ENCODE assay signal across 8 cellular contexts in the genomic region with DNA sequence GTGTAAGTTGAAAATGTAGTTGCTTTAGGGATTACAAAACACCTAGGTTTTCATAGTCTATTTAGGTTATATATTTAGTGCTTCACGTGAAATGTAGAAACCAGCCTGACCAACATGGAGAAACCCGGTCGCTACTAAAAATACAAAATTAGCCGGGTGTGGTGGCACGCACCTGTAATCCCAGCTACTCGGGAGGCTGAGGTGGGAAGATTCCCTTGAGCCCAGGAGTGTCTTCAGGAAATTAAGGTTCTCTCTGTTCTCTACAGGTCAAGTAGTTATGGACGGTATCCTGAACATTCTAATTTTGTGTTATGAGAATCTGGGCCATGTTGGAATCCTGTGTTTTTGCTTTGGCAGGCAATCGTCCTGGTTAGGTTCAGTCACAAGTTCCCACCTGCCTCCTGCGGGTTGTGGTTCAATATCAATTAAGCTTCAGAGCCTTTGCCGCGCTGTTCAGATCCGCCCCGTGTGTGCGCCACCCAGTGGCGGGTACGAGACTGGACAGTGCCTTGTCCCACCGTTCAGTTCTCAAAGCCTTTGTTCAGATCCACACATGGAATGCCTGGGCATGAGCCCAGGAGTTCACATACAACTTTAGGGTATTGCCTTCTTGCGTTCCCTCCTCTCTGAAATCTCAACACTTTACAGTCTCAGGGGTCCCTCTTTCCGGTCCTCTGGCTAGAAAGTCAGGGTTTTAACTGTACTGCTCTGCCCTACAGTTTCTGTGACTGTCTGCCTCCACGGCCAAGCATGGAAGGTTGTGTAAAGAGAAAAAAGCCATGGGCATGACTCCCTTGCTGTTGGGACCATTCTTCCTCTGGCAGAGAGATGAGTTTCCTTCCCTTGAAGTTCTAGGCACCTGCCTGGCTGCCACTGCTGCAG. TPM values are rescaled to one million over a fixed set of nuclear protein-coding genes. Genes with fewer than 3 reads are reported as not detected.
DNase-seq lines count a peak whose midpoint lies in the region; ATAC-seq, FAIRE-seq and TF ChIP-seq lines count a peak whose summit lies in the region.

No MANE protein-coding gene starts in this region.

- H3K27ac ChIP-seq in SJSA1 (no peak overlapping the region), pancreas (no peak overlapping the region), tibial artery (no peak overlapping the region)

- FAIRE-seq in pancreas (lab: Jason Lieb, UNC), result no peak

- peak; percentile 86 for DNase-seq in AG20443 (ENCODE audit: low spot score)
- peak; percentile 67 for DNase-seq in MG63
- DNase-seq in SJSA1 (ENCODE audit: low read depth in 1 of 2, low spot score in 2 of 2), result peak; percentile 67 to 75
- DNase-seq in activated gamma-delta T cell treated with anti-CD3 and anti-CD28 coated beads, Interleukin-2, amount 50 U/mL, for 16 hours (ENCODE audit: low read depth), result peak; percentile 56
- DNase-seq in glomerular endothelial cell (ENCODE audit: extremely low read depth, low read depth, low spot score), result peak; percentile 29
- peak; percentile 50 to 87 (median 71) for DNase-seq in pancreas
- DNase-seq in tibial artery, result peak; percentile 49 to 71

- H3K9me3 ChIP-seq in MG63 (no peaks in the 10 kb centered on the region), SJSA1 (replicated peaks) (no peaks in the 10 kb centered on the region), pancreas (no peaks in the 10 kb centered on the region), tibial artery (no peaks in the 10 kb centered on the region)

- H3K4me3 ChIP-seq in MG63 (no peak overlapping the region), SJSA1 (no peak overlapping the region), pancreas (no peak overlapping the region), tibial artery (no peak overlapping the region)

- H3K36me3 ChIP-seq in MG63 (no peaks in the 10 kb centered on the region), SJSA1 (peaks cover 13% of the 10 kb centered on the region), pancreas (no peaks in the 10 kb centered on the region), tibial artery (peaks cover 0 to 9% (median 0%) of the 10 kb centered on the region in 3 donors)

- ATAC-seq in GM19395 (IDR thresholded peaks at IDR 0.05; ENCODE audit: unreplicated experiment), result peak; percentile 68
- peak; percentile 91 to 95 (median 94) for ATAC-seq in pancreas

- H3K4me1 ChIP-seq in SJSA1 (replicated peaks) (no peaks in the 10 kb centered on the region), pancreas (no peaks in the 10 kb centered on the region), tibial artery (peaks cover 0 to 8% (median 3%) of the 10 kb centered on the region in 4 donors)

- H3K27me3 ChIP-seq in MG63 (peaks cover 24% of the 10 kb centered on the region), SJSA1 (replicated peaks) (peaks cover 9% of the 10 kb centered on the region), pancreas (no peaks in the 10 kb centered on the region), tibial artery (peaks cover 0 to 13% of the 10 kb centered on the region in 2 donors)

- TF ChIP-seq CTCF in pancreas (IDR thresholded peaks at IDR 0.05) (peak; percentile 83 to 92 (median 86)), tibial artery (IDR thresholded peaks at IDR 0.05) (peak; percentile 76 to 85)

- intact Hi-C loops in pancreas (cut with DNase I), result loop anchor here in 1 of 3 donors (5.0 kb wide), 1 partner anchor 115 kb away; no protein-coding TSS in a partner anchor
- intact Hi-C loops in tibial artery (cut with DNase I; ENCODE audit: low total_unique reads), result loop anchor here (5.0 kb wide), 1 partner anchor 65 kb away; no protein-coding TSS in a partner anchor

- 25 to 31% methylated on average over 20 of the region's 20 CpGs for WGBS in pancreas, 2 donors

RNA-seq across cellular contexts. Expression of a gene that starts 41.7 kb away (rescaled TPM):
- total RNA-seq in MG63 (2014; rRNA removed; shearing (Covaris generic); ENCODE audit: low replicate concordance), result 9.8 and 11.7 TPM in 2 replicates
- total RNA-seq in SJSA1 (2014; rRNA removed; shearing (Covaris generic)), result 33.9 and 64.5 TPM in 2 replicates
- total RNA-seq in glomerular endothelial cell (10.8 and 14.6 TPM in 2 replicates), pancreas (10 to 100 TPM in 1 of 6 donors, 1 to 10 TPM in 5; 4.2 to 11.9 (median 6.2) TPM)
- 1 to 10 TPM; 6.5 to 6.9 TPM for polyA plus RNA-seq in pancreas

Comparison
In these comparisons a context has a peak if more than half of its experiments do, and no peak if none do; other contexts are left out.
1. DNase-seq: peak in every context shown above with its lines; median percentile 86 in AG20443; 71 in SJSA1; 71 in pancreas; 67 in MG63; 60 in tibial artery; 56 in activated gamma-delta T cell treated with anti-CD3 and anti-CD28 coated beads, Interleukin-2, amount 50 U/mL, for 16 hours; 29 in glomerular endothelial cell.